In genomic region chr14:77031680-77032482, GRCh38 we compare ENCODE assay signal across 8 cellular contexts. TPM values are rescaled to one million over a fixed set of nuclear protein-coding genes. Genes with fewer than 3 reads are reported as not detected.
DNase-seq lines count a peak whose midpoint lies in the region; ATAC-seq and TF ChIP-seq lines count a peak whose summit lies in the region.

No MANE protein-coding gene starts in this region.

- H3K36me3 ChIP-seq in Caco-2 (ENCODE audit: control insufficient read depth, insufficient read depth, low read length) (no peaks in the 10 kb centered on the region), PC-9 (ENCODE audit: low read depth) (no peaks in the 10 kb centered on the region), endodermal cell (ENCODE audit: control insufficient read depth, insufficient read depth, low read length) (no peaks in the 10 kb centered on the region), neural progenitor cell (no peaks in the 10 kb centered on the region)

- peaks cover 32% of the 10 kb centered on the region for H3K4me1 ChIP-seq in Caco-2
- peaks cover 74% of the 10 kb centered on the region for H3K4me1 ChIP-seq in PC-9 (replicated peaks; ENCODE audit: insufficient read depth)
- peaks cover 5% of the 10 kb centered on the region for H3K4me1 ChIP-seq in endodermal cell (ENCODE audit: control insufficient read depth, insufficient read depth, low read length)
- H3K4me1 ChIP-seq in neural progenitor cell, result peaks cover 19% of the 10 kb centered on the region

- H4K20me1 ChIP-seq in PC-9 (ENCODE audit: insufficient read depth) (no peaks in the 10 kb centered on the region), neural progenitor cell (ENCODE audit: low read depth) (peaks cover 2% of the 10 kb centered on the region)

- no peaks in the 10 kb centered on the region for H3K27me3 ChIP-seq in Caco-2 (replicated peaks; ENCODE audit: control insufficient read depth, insufficient read depth, low read length)
- H3K27me3 ChIP-seq in PC-9 (ENCODE audit: insufficient read depth, low read depth), result no peaks in the 10 kb centered on the region
- H3K27me3 ChIP-seq in endodermal cell (ENCODE audit: control insufficient read depth, insufficient read depth, low read length, poor library complexity, severe bottlenecking), result no peaks in the 10 kb centered on the region
- H3K27me3 ChIP-seq in neural progenitor cell, result peaks cover 49% of the 10 kb centered on the region

- H3F3A ChIP-seq in PC-9 (ENCODE audit: insufficient read depth, low read depth) (peaks cover 74% of the 10 kb centered on the region), neural progenitor cell (ENCODE audit: low read depth) (peaks cover 48% of the 10 kb centered on the region)

- intact Hi-C loops in Caco-2 (cut with micrococcal nuclease; ENCODE audit: unreplicated experiment), result no loop called here
- intact Hi-C loops in PC-9 (cut with micrococcal nuclease; ENCODE audit: unreplicated experiment), result loop anchor here (2.0 kb wide), 2 partner anchors 113 to 289 kb away; partner anchors contain the start of genes GSTZ1 and POMT2

- H3K9ac ChIP-seq in endodermal cell (ENCODE audit: extremely low read depth, low read length, poor library complexity, severe bottlenecking) (no peak overlapping the region), neural progenitor cell (no peak overlapping the region)

- POLR2A ChIA-PET in Caco-2 (lab: Charles Lee) (no interaction called here), PC-9 (lab: Charles Lee; ENCODE audit: unreplicated experiment) (interaction anchor here (0.5 to 0.7 kb wide), 3 partner anchors 28 to 92 kb away, joined by 3 to 5 read pairs (median 3); no protein-coding TSS in a partner anchor)

- H3K36me3 Mint-ChIP-seq in Caco-2 (ENCODE audit: insufficient read depth, unreplicated experiment) (peaks cover 16% of the 10 kb centered on the region), endodermal cell (ENCODE audit: low read depth) (no peaks in the 10 kb centered on the region), neural progenitor cell (no peaks in the 10 kb centered on the region)

- H3K4me2 ChIP-seq in PC-9 (peak overlapping the region; percentile 78), neural progenitor cell (peak overlapping the region; percentile 81)

- CTCF ChIA-PET in Caco-2 (lab: Charles Lee), result no interaction called here
- CTCF ChIA-PET in PC-9 (lab: Charles Lee), result interaction anchor here (0.6 to 1.2 kb wide), 5 partner anchors 37 to 117 kb away, joined by 3 to 4 read pairs (median 3); no protein-coding TSS in a partner anchor

- H3K27ac Mint-ChIP-seq in Caco-2 (ENCODE audit: unreplicated experiment), result peak overlapping the region; percentile 93
- H3K27ac Mint-ChIP-seq in endodermal cell, result peak overlapping the region; percentile 86
- peak overlapping the region; percentile 97 for H3K27ac Mint-ChIP-seq in neural progenitor cell

- no peaks in the 10 kb centered on the region for H3K9me2 ChIP-seq in PC-9 (ENCODE audit: insufficient read depth)

- no peak for ATAC-seq in HG03039 (IDR thresholded peaks at IDR 0.05; ENCODE audit: unreplicated experiment)
- ATAC-seq in GM18873 (IDR thresholded peaks at IDR 0.05; ENCODE audit: low FRiP score, unreplicated experiment), result no peak
- no peak for ATAC-seq in HG03196 (IDR thresholded peaks at IDR 0.05; ENCODE audit: unreplicated experiment)

- BruUV-seq in Caco-2 (replicated peaks; lab: Mats Ljungman, UMichigan) (no TSS peak), PC-9 (replicated peaks; lab: Mats Ljungman, UMichigan) (no TSS peak)

- peaks cover 33% of the 10 kb centered on the region for H3K4me1 Mint-ChIP-seq in Caco-2 (ENCODE audit: low read depth, unreplicated experiment)
- H3K4me1 Mint-ChIP-seq in endodermal cell, result peaks cover 39% of the 10 kb centered on the region
- H3K4me1 Mint-ChIP-seq in neural progenitor cell, result peaks cover 69% of the 10 kb centered on the region

- peak overlapping the region; percentile 79 for H3K4me3 Mint-ChIP-seq in Caco-2 (ENCODE audit: unreplicated experiment)
- peak overlapping the region; percentile 62 for H3K4me3 Mint-ChIP-seq in endodermal cell
- peak overlapping the region; percentile 77 for H3K4me3 Mint-ChIP-seq in neural progenitor cell

- no peaks in the 10 kb centered on the region for H3K9me3 ChIP-seq in Caco-2
- H3K9me3 ChIP-seq in PC-9 (ENCODE audit: insufficient read depth, low read depth), result no peaks in the 10 kb centered on the region
- no peaks in the 10 kb centered on the region for H3K9me3 ChIP-seq in endodermal cell (ENCODE audit: control insufficient read depth, low read length)
- no peaks in the 10 kb centered on the region for H3K9me3 ChIP-seq in neural progenitor cell (ENCODE audit: low read depth)

- peaks cover 39% of the 10 kb centered on the region for H3K79me2 ChIP-seq in PC-9 (ENCODE audit: low read depth)
- H3K79me2 ChIP-seq in neural progenitor cell (ENCODE audit: low read depth), result peaks cover 6% of the 10 kb centered on the region

- H3K4me3 ChIP-seq in Caco-2 (ENCODE audit: low read depth, low read length) (no peak overlapping the region), PC-9 (no peak overlapping the region), endodermal cell (ENCODE audit: low read length) (peak overlapping the region; percentile 77), neural progenitor cell (no peak overlapping the region)

- H3K27me3 Mint-ChIP-seq in Caco-2 (ENCODE audit: insufficient read depth, unreplicated experiment), result no peaks in the 10 kb centered on the region
- H3K27me3 Mint-ChIP-seq in endodermal cell (ENCODE audit: insufficient read depth), result no peaks in the 10 kb centered on the region
- H3K27me3 Mint-ChIP-seq in neural progenitor cell (ENCODE audit: insufficient read depth, low read depth), result peaks cover 8% of the 10 kb centered on the region

- WGBS in endodermal cell (ENCODE audit: insufficient coverage in 1 of 2, insufficient read length in 1 of 2), 2 experiments, result 78 to 81% methylated on average over 5 to 8 of the region's 9 CpGs

- TF ChIP-seq CTCF in Caco-2 (IDR thresholded peaks at IDR 0.05; ENCODE audit: insufficient read depth in 1 of 2, low read depth in 1 of 2, low read length in 1 of 2, severe bottlenecking in 1 of 2, unreplicated experiment in 1 of 2) (no peak), PC-9 (conservative IDR thresholded peaks at IDR 0.05) (no peak), endodermal cell (conservative IDR thresholded peaks at IDR 0.05) (no peak), neural progenitor cell (IDR thresholded peaks at IDR 0.05) (no peak)

- H3K9me3 Mint-ChIP-seq in Caco-2 (ENCODE audit: unreplicated experiment) (no peaks in the 10 kb centered on the region), endodermal cell (no peaks in the 10 kb centered on the region), neural progenitor cell (no peaks in the 10 kb centered on the region)

- H2AFZ ChIP-seq in PC-9, result no peak overlapping the region
- no peak overlapping the region for H2AFZ ChIP-seq in neural progenitor cell (replicated peaks)

- DNase-seq in Caco-2 (no peak), PC-9 (peak in 1 of 2 experiments; percentile 75), endodermal cell (no peak), neural progenitor cell (ENCODE audit: low spot score) (no peak)
- DNase-seq in activated CD8-positive, alpha-beta memory T cell treated with anti-CD3 and anti-CD28 coated beads, Interleukin-2, amount 50 U/mL, for 48 hours, result no peak

- H3K27ac ChIP-seq in PC-9 (peak overlapping the region; percentile 93), endodermal cell (ENCODE audit: low read depth, low read length) (peak overlapping the region; percentile 88), neural progenitor cell (no peak overlapping the region)

RNA-seq across cellular contexts. Expression of gene IRF2BPL, which starts 3.4 kb away (rescaled TPM):
- total RNA-seq in Caco-2 (2022) (24.1 and 24.7 TPM in 2 replicates), PC-9 (2021) (74.6 and 84.5 TPM in 2 replicates), endodermal cell (10 to 100 TPM; 34.2 to 44.3 TPM), neural progenitor cell (ENCODE audit: low replicate concordance) (4.8 and 14.9 TPM in 2 replicates)
- 74.1 TPM for polyA plus RNA-seq in endodermal cell (2013, experiment 1 of 2)
- 75.5 TPM for polyA plus RNA-seq in endodermal cell (2013, experiment 2 of 2)
